16 cellular contexts compared by ENCODE assay signal in the genomic region with DNA sequence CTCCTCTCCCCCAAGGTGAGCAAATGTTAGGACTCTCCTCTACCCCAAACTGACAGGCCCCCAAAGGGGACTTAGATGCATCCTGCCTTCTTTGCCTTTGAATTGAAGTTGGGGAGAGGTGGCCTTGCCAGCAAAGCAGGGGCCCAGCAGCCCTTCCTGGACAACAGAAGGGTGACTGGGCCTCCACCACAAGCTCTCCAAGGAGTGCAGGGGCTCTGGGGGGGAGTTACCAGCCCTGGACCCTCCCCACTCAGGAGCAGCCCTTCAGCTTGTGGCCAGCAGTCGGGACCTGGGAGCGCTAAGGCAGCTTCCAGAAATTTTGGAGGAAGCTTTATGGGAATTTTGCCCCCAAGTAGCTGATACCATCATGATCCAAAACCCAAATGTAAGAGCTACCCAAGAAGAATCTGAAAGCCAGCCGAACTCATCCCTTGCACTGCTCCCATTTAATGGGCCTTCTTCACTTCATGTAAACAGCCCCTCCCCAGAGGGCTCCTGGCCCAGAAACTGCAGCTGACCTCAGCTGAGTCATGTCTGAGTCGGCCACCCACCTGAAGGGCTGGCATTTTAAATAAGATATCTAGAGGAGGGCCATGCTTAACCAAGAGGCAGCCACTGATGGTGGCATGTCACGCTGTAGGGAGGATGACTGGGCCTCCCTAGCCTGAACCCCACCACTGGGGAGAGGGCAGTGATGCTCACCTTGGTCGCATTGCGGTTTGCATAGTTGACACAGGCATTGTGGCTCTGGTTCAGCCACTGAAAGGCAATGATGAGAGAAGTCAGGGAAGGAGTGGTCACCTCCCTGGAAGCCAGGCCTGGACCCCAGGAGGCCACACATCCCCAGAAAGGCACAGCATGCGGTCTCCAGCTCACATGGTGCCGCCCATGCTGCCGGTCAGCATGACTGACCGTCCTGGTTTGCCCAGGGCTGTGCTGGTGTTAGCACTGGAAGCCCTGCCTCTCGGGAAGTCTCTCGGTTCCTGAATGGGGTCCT.
DNase-seq lines count a peak whose midpoint lies in the region; ATAC-seq, FAIRE-seq and TF ChIP-seq lines count a peak whose summit lies in the region.
"Had no signal": no experiment of that assay in that cellular context is flagged by ENCODE, and none has a peak within 500 bp of the region (broad histone marks: within the 10 kb centered on the region; RNA-seq: fewer than 3 reads in every experiment).

No MANE protein-coding gene starts in this region.

- POLR2A ChIA-PET in PC-3 (lab: Charles Lee; ENCODE audit: unreplicated experiment): no interaction called here

- no peaks in the 10 kb centered on the region for H3F3A ChIP-seq in PC-3 (ENCODE audit: low read length, unreplicated experiment)

- H3K9me2 ChIP-seq in PC-3 (replicated peaks; ENCODE audit: low read length): no peaks in the 10 kb centered on the region

- H3K4me3 ChIP-seq in PC-3 (ENCODE audit: low read length): no peak overlapping the region

- H2AFZ ChIP-seq in PC-3 (ENCODE audit: low read length): no peak overlapping the region; the same call in 1 of the 2 replicates

- H3K36me3 ChIP-seq in PC-3 (ENCODE audit: low read depth, low read length): no peaks in the 10 kb centered on the region

- TF ChIP-seq CTCF in PC-3 (conservative IDR thresholded peaks at IDR 0.05; ENCODE audit: low read depth, low read length): no peak

- intact Hi-C loops in PC-3 (cut with micrococcal nuclease): loop anchor here (1.0 kb wide), 1 partner anchor 14 kb away; no protein-coding TSS in a partner anchor

- CTCF ChIA-PET in PC-3 (lab: Charles Lee): no interaction called here

- ATAC-seq in PC-3 (peak; percentile 100), HG03520 (IDR thresholded peaks at IDR 0.05; ENCODE audit: unreplicated experiment) (no peak)
- ATAC-seq: esophagus mucosa, T-cell had no signal

- no peaks in the 10 kb centered on the region for H3K79me2 ChIP-seq in PC-3 (ENCODE audit: low read length)

- no peak overlapping the region; the same call in 1 of the 2 replicates for H3K9ac ChIP-seq in PC-3 (ENCODE audit: low read length)

- peaks cover 12% of the 10 kb centered on the region for H3K4me1 ChIP-seq in PC-3 (ENCODE audit: insufficient read depth, low read length)

- no peak for TF ChIP-seq POLR2A in GM12891 (IDR thresholded peaks at IDR 0.05; ENCODE audit: low read depth, low read length)

- FAIRE-seq in GM12891 (lab: Jason Lieb, UNC): no peak

- peak overlapping the region; percentile 46 for H3K4me2 ChIP-seq in PC-3 (ENCODE audit: low read length)

- no peaks in the 10 kb centered on the region for H3K9me3 ChIP-seq in PC-3 (ENCODE audit: low read length)
- H3K9me3 ChIP-seq: neutrophil had no signal

- BruUV-seq in PC-3 (replicated peaks; lab: Mats Ljungman, UMichigan): no TSS peak

- H4K20me1 ChIP-seq in PC-3 (ENCODE audit: low read length): no peaks in the 10 kb centered on the region

- no peaks in the 10 kb centered on the region for H3K27me3 ChIP-seq in PC-3 (ENCODE audit: low read length)
- H3K27me3 ChIP-seq: neutrophil had no signal

- DNase-seq in NCI-H146 (lab: John Stamatoyannopoulos, UW) (peak; percentile 60), NCI-H146 treated with DMSO at 0.1 percent for 48 hours (lab: John Stamatoyannopoulos, UW; ENCODE audit: unreplicated experiment) (no peak), PC-3 (peak; percentile 88), ecto neural progenitor cell (ENCODE audit: low spot score) (peak; percentile 33), mesenteric fat pad (ENCODE audit: low spot score) (peak; percentile 55), GM12891 (ENCODE audit: insufficient read length, low spot score) (no peak), NOMO-1 (lab: John Stamatoyannopoulos, UW; ENCODE audit: unreplicated experiment in 2 of 2) (no peak)
- DNase-seq: anterior cingulate cortex; NCI-H1092 treated with DMSO at 0.1 percent for 48 hours; NCI-H748 treated with DMSO at 0.1 percent for 48 hours; stimulated activated CD4-positive, alpha-beta T cell treated with anti-CD3 and anti-CD28 coated beads, Interleukin-1b, Interleukin-23, amount 100 ng/mL, for 48 hours had no signal

- peak overlapping the region; percentile 13; the same call in 1 of the 2 replicates for H3K27ac ChIP-seq in PC-3 (ENCODE audit: low read length)
- H3K27ac ChIP-seq: 22Rv1, neutrophil had no signal

TF ChIP-seq in GM12891, 5 proteins besides CTCF, POLR2A, EP300 and RAD21:
- TF ChIP-seq POU2F2 (IDR thresholded peaks at IDR 0.05; ENCODE audit: low read depth, low read length) (no peak), POLR2AphosphoS5 (IDR thresholded peaks at IDR 0.05; ENCODE audit: low read depth, low read length) (no peak), SPI1 (IDR thresholded peaks at IDR 0.05; ENCODE audit: low read depth, low read length) (no peak), TAF1 (IDR thresholded peaks at IDR 0.05; ENCODE audit: low read depth, low read length) (no peak), PAX5 (IDR thresholded peaks at IDR 0.05; ENCODE audit: insufficient read depth, low read length, severe bottlenecking) (no peak)
TF ChIP-seq in GM12891: peak in this region for 0.

Comparison
In these comparisons a context has a peak if more than half of its experiments do, and no peak if none do; other contexts are left out.
1. DNase-seq: peak in NCI-H146 (single experiment), PC-3 (single experiment), ecto neural progenitor cell (single experiment) and mesenteric fat pad (single experiment); none in NCI-H146 treated with DMSO at 0.1 percent for 48 hours (single experiment), GM12891 (single experiment) and NOMO-1 (0 of 2).